13 cellular contexts compared by ENCODE assay signal in genomic region chrX:13059676-13060499, GRCh38. TPM values are rescaled to one million over a fixed set of nuclear protein-coding genes. Genes with fewer than 3 reads are reported as not detected.
DNase-seq lines count a peak whose midpoint lies in the region; ATAC-seq, FAIRE-seq and TF ChIP-seq lines count a peak whose summit lies in the region.
"Had no signal": no experiment of that assay in that cellular context is flagged by ENCODE, and none has a peak within 500 bp of the region (broad histone marks: within the 10 kb centered on the region; RNA-seq: fewer than 3 reads in every experiment).

No MANE protein-coding gene starts in this region.

- H2AFZ ChIP-seq in GM12878 (ENCODE audit: control insufficient read depth, low read depth, low read length), result no peak overlapping the region

- intact Hi-C loops in Caco-2 (cut with micrococcal nuclease; ENCODE audit: unreplicated experiment) (no loop called here), GM12878 (cut with micrococcal nuclease; ENCODE audit: unreplicated experiment) (no loop called here)

- no peak overlapping the region for H3K4me3 Mint-ChIP-seq in Caco-2 (ENCODE audit: unreplicated experiment)
- H3K4me3 Mint-ChIP-seq: IgD-negative memory B cell, memory B cell had no signal

- no peaks in the 10 kb centered on the region for H4K20me1 ChIP-seq in GM12878 (ENCODE audit: control insufficient read depth, insufficient read depth)

- no peaks in the 10 kb centered on the region for H3K4me1 Mint-ChIP-seq in Caco-2 (ENCODE audit: low read depth, unreplicated experiment)

- no peak overlapping the region for H3K27ac ChIP-seq in GM12878 (ENCODE audit: control insufficient read depth, insufficient read depth)
- H3K27ac ChIP-seq: gastroesophageal sphincter had no signal

- TF ChIP-seq CTCF in Caco-2 (IDR thresholded peaks at IDR 0.05; ENCODE audit: insufficient read depth in 1 of 2, low read depth in 1 of 2, low read length in 1 of 2, severe bottlenecking in 1 of 2, unreplicated experiment in 1 of 2) (no peak), GM12878 (IDR thresholded peaks at IDR 0.05 in 2 of 3, conservative IDR thresholded peaks at IDR 0.05 in 1 of 3; ENCODE audit: control insufficient read depth in 2 of 3, extremely low read depth in 1 of 3, insufficient read depth in 1 of 3, low read depth in 3 of 3, low read length in 3 of 3) (no peak)

- TF ChIP-seq POLR2A in GM12878 (IDR thresholded peaks at IDR 0.05; ENCODE audit: low read depth, low read length), result no peak

- H3K36me3 ChIP-seq in Caco-2 (ENCODE audit: control insufficient read depth, insufficient read depth, low read length) (no peaks in the 10 kb centered on the region), GM12878 (ENCODE audit: control insufficient read depth in 2 of 2, insufficient read depth in 2 of 2, low read length in 1 of 2) (no peaks in the 10 kb centered on the region; a peak in 1 of 4 replicates)
- H3K36me3 ChIP-seq: gastroesophageal sphincter had no signal

- no peak overlapping the region for H3K4me3 ChIP-seq in Caco-2 (ENCODE audit: low read depth, low read length)
- no peak overlapping the region for H3K4me3 ChIP-seq in GM12878
- H3K4me3 ChIP-seq: gastroesophageal sphincter had no signal

- no peak overlapping the region for H3K27ac Mint-ChIP-seq in Caco-2 (ENCODE audit: unreplicated experiment)
- H3K27ac Mint-ChIP-seq: IgD-negative memory B cell, memory B cell had no signal

- no peak for ATAC-seq in GM12878
- ATAC-seq in activated CD4-positive, CD25-positive, alpha-beta regulatory T cell treated with anti-CD3 and anti-CD28 coated beads, Interleukin-2, amount 50 U/mL, for 24 hours, result no peak
- no peak for ATAC-seq in HG02759 (IDR thresholded peaks at IDR 0.05; ENCODE audit: unreplicated experiment)
- ATAC-seq: gastroesophageal sphincter had no signal

- SMC1A ChIA-PET in GM12878 (lab: Charles Lee; ENCODE audit: uncharacterized antibody, unreplicated experiment), result interaction anchor here (1.0 to 2.5 kb wide), 6 partner anchors 8 to 47 kb away, joined by 3 to 15 read pairs (median 4); no protein-coding TSS in a partner anchor

- POLR2A ChIA-PET in Caco-2 (lab: Charles Lee) (no interaction called here), GM12878 (lab: Charles Lee) (interaction anchor here (1.2 kb wide), 1 partner anchor 9 kb away, joined by 6 read pairs; no protein-coding TSS in a partner anchor)

- no peak for FAIRE-seq in GM12878 (lab: Jason Lieb, UNC)

- H3K4me1 ChIP-seq in Caco-2 (peaks cover 16% of the 10 kb centered on the region; the same call in 1 of the 2 replicates), GM12878 (ENCODE audit: control insufficient read depth, insufficient read depth, low read length) (peaks cover 23% of the 10 kb centered on the region)

- DNase-seq in Caco-2, result peak; percentile 29 to 43
- peak; percentile 90 for DNase-seq in M059J (ENCODE audit: low read depth)
- no peak for DNase-seq in GM12878 (ENCODE audit: low read depth, low spot score)
- peak; percentile 22 for DNase-seq in myocyte (ENCODE audit: low read depth)
- no peak for DNase-seq in D341Med (ENCODE audit: low spot score)
- DNase-seq in NCI-H2029 (lab: John Stamatoyannopoulos, UW), result no peak
- DNase-seq: COR-L47, NCI-H446 treated with DMSO at 0.1 percent for 48 hours had no signal

- CTCF ChIA-PET in Caco-2 (lab: Charles Lee) (no interaction called here), GM12878 (lab: Yijun Ruan, JAX) (interaction anchor here (0.9 to 4.1 kb wide), 3 partner anchors 10 to 14 kb away, joined by 4 to 17 read pairs (median 5); no protein-coding TSS in a partner anchor)

- H3K36me3 Mint-ChIP-seq in Caco-2 (ENCODE audit: insufficient read depth, unreplicated experiment), result peaks cover 5% of the 10 kb centered on the region

- TF ChIP-seq RAD21 in GM12878 (IDR thresholded peaks at IDR 0.05; ENCODE audit: insufficient read depth, low read depth, low read length), result no peak

- H3K27me3 Mint-ChIP-seq in Caco-2 (ENCODE audit: insufficient read depth, unreplicated experiment), result no peaks in the 10 kb centered on the region
- H3K27me3 Mint-ChIP-seq: memory B cell had no signal

- no peak overlapping the region for H3K4me2 ChIP-seq in GM12878 (ENCODE audit: control insufficient read depth, insufficient read depth)

- 33% methylated on average over 2 of the region's 2 CpGs for WGBS in GM12878 (ENCODE audit: insufficient coverage, insufficient replicate concordance, low lambda C conversion rate, missing lambda C conversion rate)

- no peaks in the 10 kb centered on the region for H3K79me2 ChIP-seq in GM12878 (ENCODE audit: control insufficient read depth, insufficient read depth, low read length)

- RAD21 ChIA-PET in GM12878 (lab: Charles Lee; ENCODE audit: unreplicated experiment), result no interaction called here

- H3K9ac ChIP-seq in GM12878 (ENCODE audit: control insufficient read depth, insufficient read depth, low read length), result no peak overlapping the region

- H3K27me3 ChIP-seq in Caco-2 (replicated peaks; ENCODE audit: control insufficient read depth, insufficient read depth, low read length) (no peaks in the 10 kb centered on the region), GM12878 (replicated peaks in 1 of 2; ENCODE audit: control insufficient read depth in 2 of 2, insufficient read depth in 2 of 2, low read length in 1 of 2) (no peaks in the 10 kb centered on the region)
- H3K27me3 ChIP-seq: gastroesophageal sphincter had no signal

- H3K9me3 ChIP-seq in Caco-2 (0 out of 2 replicates have a peak, but pooled peaks cover 3% of the 10 kb centered on the region), GM12878 (replicated peaks; ENCODE audit: control insufficient read depth, insufficient read depth, low read length) (peaks cover 9% of the 10 kb centered on the region; the same call in 2 of the 3 replicates)
- H3K9me3 ChIP-seq: gastroesophageal sphincter had no signal

- in situ Hi-C loops in GM12878 (cut with MboI), result no loop called here

- H3K9me3 Mint-ChIP-seq in Caco-2 (ENCODE audit: unreplicated experiment), result peaks cover 8% of the 10 kb centered on the region

- BruUV-seq in Caco-2 (replicated peaks; lab: Mats Ljungman, UMichigan) (no TSS peak), GM12878 (replicated peaks; lab: Mats Ljungman, UMichigan) (no TSS peak)

- TF ChIP-seq EP300 in GM12878 (IDR thresholded peaks at IDR 0.05; ENCODE audit: borderline replicate concordance in 1 of 2, control insufficient read depth in 1 of 2, low read depth in 2 of 2, low read length in 2 of 2), result no peak

TF ChIP-seq in GM12878, 131 proteins besides CTCF, POLR2A, EP300 and RAD21:
- no peak for TF ChIP-seq MLLT1 (IDR thresholded peaks at IDR 0.05)
- TF ChIP-seq BMI1 (IDR thresholded peaks at IDR 0.05; ENCODE audit: borderline replicate concordance), result no peak
- TF ChIP-seq POLR2AphosphoS2 (IDR thresholded peaks at IDR 0.05; ENCODE audit: low read depth, low read length), result no peak
- peak; percentile 58 for TF ChIP-seq NR2F1 (conservative IDR thresholded peaks at IDR 0.05)

RNA-seq across cellular contexts. Expression of gene FAM9C, which starts 15.5 kb away (rescaled TPM):
- total RNA-seq in Caco-2 (2022) (not detected in 2 replicates), GM12878 (2014; rRNA removed) (not detected in 2 replicates), GM12878 (2014; rRNA removed; fragmentation: Illumina TruSeq; extraction: Trizol) (not detected in 2 replicates), GM12878 (2021) (not detected in 2 replicates), myocyte (0.40 and 6.3 TPM in 2 replicates)
- not detected in 2 replicates for total RNA-seq in M059J (2014; rRNA removed; shearing (Covaris generic))
- 0.61 and 0.65 TPM in 2 replicates for total RNA-seq in GM12878 (2013; cell fraction: nucleolus; rRNA removed)
- not detected for polyA plus RNA-seq in GM12878 (2011; ENCODE audit: low read depth)
- polyA plus RNA-seq in GM12878 (2011; rRNA removed) (0.03 and 0.10 TPM in 2 replicates), GM12878 (2014; fragmentation: Illumina TruSeq; extraction: Trizol) (0.01 and 0.11 TPM in 2 replicates), GM12878 (2014; fragmentation: Nextera tagmentation; extraction: Ambion mirVana) (not detected), GM12878 (2014; rRNA removed) (0.04 TPM in 1 of 2 replicates, not detected in the other), GM12878 (2016; fragmentation: Nextera tagmentation; extraction: Ambion mirVana) (not detected)
- 0.01 TPM in 1 of 2 replicates, not detected in the other for polyA plus RNA-seq in GM12878 (2011; cell fraction: cytosol; rRNA removed)
- polyA plus RNA-seq in GM12878 (2011; cell fraction: nucleus; rRNA removed), result 0.07 and 0.10 TPM in 2 replicates
- polyA plus RNA-seq in GM12878 (2012), result 0.31 TPM in 1 of 2 replicates, not detected in the other
- polyA minus RNA-seq in GM12878 (2011; rRNA and poly(A)+ RNA removed), result not detected in 2 replicates
- not detected in 2 replicates for polyA minus RNA-seq in GM12878 (2011; cell fraction: cytosol; rRNA and poly(A)+ RNA removed)
- polyA minus RNA-seq in GM12878 (2011; cell fraction: nucleus; rRNA and poly(A)+ RNA removed), result not detected in 2 replicates
- 0.04 TPM for polyA plus RNA-seq in myocyte (2012)
- total RNA-seq: gastroesophageal sphincter had no signal
- polyA plus RNA-seq: IgD-negative memory B cell had no signal

Comparison
In these comparisons a context has a peak if more than half of its experiments do, and no peak if none do; other contexts are left out.
1. DNase-seq: peak in Caco-2 (2 of 2), M059J (single experiment) and myocyte (single experiment); none in GM12878 (single experiment), D341Med (single experiment) and NCI-H2029 (single experiment).